Comparison of ENCODE assay signal across 20 cellular contexts in genomic region chr9:125699870-125700269, GRCh38. TPM values are rescaled to one million over a fixed set of nuclear protein-coding genes. Genes with fewer than 3 reads are reported as not detected.
DNase-seq lines count a peak whose midpoint lies in the region; ATAC-seq and TF ChIP-seq lines count a peak whose summit lies in the region.
"Had no signal": no experiment of that assay in that cellular context is flagged by ENCODE, and none has a peak within 500 bp of the region (broad histone marks: within the 10 kb centered on the region; RNA-seq: fewer than 3 reads in every experiment).

No MANE protein-coding gene starts in this region.

- H3K27ac ChIP-seq in HUES64 (ENCODE audit: low read depth, low read length): peak overlapping the region; percentile 9; the same call in 1 of the 2 replicates
- H3K27ac ChIP-seq: 22Rv1; A549; BLaER1 treated with 17β-estradiol and CSF1 and Interleukin-3, amounts not matched to agents 10 nM and 100 nM had no signal

- H3K36me3 ChIP-seq in HUES64 (ENCODE audit: insufficient read depth, low read length): no peaks in the 10 kb centered on the region

- peak overlapping the region; percentile 37 for H3K27ac Mint-ChIP-seq in activated B cell treated with CpG ODN at 0.5 μM for 24 hours
- H3K27ac Mint-ChIP-seq in stimulated activated memory B cell treated with anti-CD40 and anti-IgM and Interleukin-4, amounts not matched to agents 10 μg/mL and 1 μg/mL and 100 μg/mL, for 72 hours: peak overlapping the region; percentile 71
- no peak overlapping the region for H3K27ac Mint-ChIP-seq in glutamatergic neuron (ENCODE audit: unreplicated experiment)
- H3K27ac Mint-ChIP-seq: B cell; CD8-positive, alpha-beta T cell had no signal

- H3K27me3 Mint-ChIP-seq in activated B cell treated with CpG ODN at 0.5 μM for 24 hours (no peaks in the 10 kb centered on the region), glutamatergic neuron (ENCODE audit: unreplicated experiment) (no peaks in the 10 kb centered on the region)
- no peaks in the 10 kb centered on the region for H3K27me3 Mint-ChIP-seq in stimulated activated memory B cell treated with anti-CD40 and anti-IgM and Interleukin-4, amounts not matched to agents 10 μg/mL and 1 μg/mL and 100 μg/mL, for 72 hours
- H3K27me3 Mint-ChIP-seq: B cell had no signal

- H3K4me3 Mint-ChIP-seq in activated B cell treated with CpG ODN at 0.5 μM for 24 hours: no peak overlapping the region
- no peak overlapping the region for H3K4me3 Mint-ChIP-seq in stimulated activated memory B cell treated with anti-CD40 and anti-IgM and Interleukin-4, amounts not matched to agents 10 μg/mL and 1 μg/mL and 100 μg/mL, for 72 hours
- H3K4me3 Mint-ChIP-seq in glutamatergic neuron (ENCODE audit: unreplicated experiment): no peak overlapping the region
- H3K4me3 Mint-ChIP-seq: B cell; CD8-positive, alpha-beta T cell had no signal

- peaks cover 67% of the 10 kb centered on the region for H3K4me1 Mint-ChIP-seq in activated B cell treated with CpG ODN at 0.5 μM for 24 hours
- peaks cover 73% of the 10 kb centered on the region for H3K4me1 Mint-ChIP-seq in stimulated activated memory B cell treated with anti-CD40 and anti-IgM and Interleukin-4, amounts not matched to agents 10 μg/mL and 1 μg/mL and 100 μg/mL, for 72 hours
- H3K4me1 Mint-ChIP-seq in glutamatergic neuron (ENCODE audit: low read depth, unreplicated experiment): peaks cover 9% of the 10 kb centered on the region

- H3K9me3 Mint-ChIP-seq in activated B cell treated with CpG ODN at 0.5 μM for 24 hours (no peaks in the 10 kb centered on the region), glutamatergic neuron (ENCODE audit: unreplicated experiment) (no peaks in the 10 kb centered on the region)
- no peaks in the 10 kb centered on the region for H3K9me3 Mint-ChIP-seq in stimulated activated memory B cell treated with anti-CD40 and anti-IgM and Interleukin-4, amounts not matched to agents 10 μg/mL and 1 μg/mL and 100 μg/mL, for 72 hours
- H3K9me3 Mint-ChIP-seq: CD8-positive, alpha-beta T cell had no signal

- ATAC-seq in activated B cell treated with CpG ODN at 0.5 μM for 24 hours (ENCODE audit: low read depth): no peak
- ATAC-seq in stimulated activated memory B cell treated with anti-CD40 and anti-IgM and Interleukin-4, amounts not matched to agents 10 μg/mL and 1 μg/mL and 100 μg/mL, for 72 hours: no peak
- ATAC-seq: A549; CD8-positive, alpha-beta T cell had no signal

- peaks cover 33% of the 10 kb centered on the region for H3K4me1 ChIP-seq in HUES64 (ENCODE audit: insufficient read depth, low read length)

- H3K36me3 Mint-ChIP-seq in activated B cell treated with CpG ODN at 0.5 μM for 24 hours (ENCODE audit: low read depth): peaks cover 16% of the 10 kb centered on the region
- H3K36me3 Mint-ChIP-seq in stimulated activated memory B cell treated with anti-CD40 and anti-IgM and Interleukin-4, amounts not matched to agents 10 μg/mL and 1 μg/mL and 100 μg/mL, for 72 hours: peaks cover 36% of the 10 kb centered on the region
- H3K36me3 Mint-ChIP-seq in glutamatergic neuron (ENCODE audit: unreplicated experiment): no peaks in the 10 kb centered on the region

- intact Hi-C loops in activated B cell treated with CpG ODN at 0.5 μM for 24 hours (cut with micrococcal nuclease): loop anchor here (1.0 to 5.0 kb wide), 3 partner anchors 50 to 122 kb away; no protein-coding TSS in a partner anchor

- WGBS in HUES64: 89% methylated on average over 3 of the region's 3 CpGs

- no peaks in the 10 kb centered on the region for H3K27me3 ChIP-seq in HUES64 (ENCODE audit: insufficient read depth, low read length)
- H3K27me3 ChIP-seq: BLaER1 treated with 17β-estradiol and CSF1 and Interleukin-3, amounts not matched to agents 10 nM and 100 nM had no signal

- no peaks in the 10 kb centered on the region for H3K9me3 ChIP-seq in HUES64 (ENCODE audit: insufficient read depth, low read depth, low read length)
- H3K9me3 ChIP-seq: A549; BLaER1 treated with 17β-estradiol and CSF1 and Interleukin-3, amounts not matched to agents 10 nM and 100 nM had no signal

- H3K4me3 ChIP-seq in HUES64 (ENCODE audit: low read length): no peak overlapping the region
- H3K4me3 ChIP-seq: A549; BLaER1 treated with 17β-estradiol and CSF1 and Interleukin-3, amounts not matched to agents 10 nM and 100 nM had no signal

- POLR2A ChIA-PET in activated B cell treated with CpG ODN at 0.5 μM for 24 hours (lab: Charles Lee): interaction anchor here (1.3 kb wide), 1 partner anchor 50 kb away, joined by 4 read pairs; no protein-coding TSS in a partner anchor

- CTCF ChIA-PET in activated B cell treated with CpG ODN at 0.5 μM for 24 hours (lab: Charles Lee): interaction anchor here (1.8 kb wide), 1 partner anchor 142 kb away, joined by 8 read pairs; no protein-coding TSS in a partner anchor

- DNase-seq in NCI-H524 (lab: John Stamatoyannopoulos, UW) (peak; percentile 25 to 27), NCI-H524 treated with DMSO at 0.1 percent for 48 hours (lab: John Stamatoyannopoulos, UW) (no peak), activated B cell treated with CpG ODN at 0.5 μM for 24 hours (no peak), glutamatergic neuron (no peak), NCI-H1694 treated with DMSO at 0.1 percent for 48 hours (lab: John Stamatoyannopoulos, UW) (no peak)
- no peak for DNase-seq in activated CD4-positive, alpha-beta T cell treated with anti-CD3 and anti-CD28 coated beads for 4 hours
- DNase-seq: CD8-positive, alpha-beta T cell; DMS 273 treated with DMSO at 0.1 percent for 48 hours; DMS53; DND-41; EL; GOT3; HCEC 1CT; KG1 had no signal

- no peak overlapping the region for H3K9ac ChIP-seq in HUES64 (ENCODE audit: low read depth, low read length)
- H3K9ac ChIP-seq: BLaER1 treated with 17β-estradiol and CSF1 and Interleukin-3, amounts not matched to agents 10 nM and 100 nM had no signal

- TF ChIP-seq CTCF in activated B cell treated with CpG ODN at 0.5 μM for 24 hours (IDR thresholded peaks at IDR 0.05) (no peak), glutamatergic neuron (IDR thresholded peaks at IDR 0.05; ENCODE audit: partially characterized antibody, unreplicated experiment) (no peak)

RNA-seq across cellular contexts. Expression of gene MAPKAP1, which starts 7.1 kb away (rescaled TPM):
- 69.4 TPM for polyA plus RNA-seq in HUES64 (2013, experiment 1 of 2)
- polyA plus RNA-seq in HUES64 (2013, experiment 2 of 2): 69.2 TPM
- total RNA-seq in activated B cell treated with CpG ODN at 0.5 μM for 24 hours (80.2 and 84.9 TPM in 2 replicates), glutamatergic neuron (ENCODE audit: unreplicated experiment) (59.6 TPM)

RNA-seq across cellular contexts. Expression of gene PBX3, which starts 47.3 kb away (rescaled TPM):
- 36.3 TPM for polyA plus RNA-seq in HUES64 (2013, experiment 1 of 2)
- polyA plus RNA-seq in HUES64 (2013, experiment 2 of 2): 42.3 TPM
- total RNA-seq in activated B cell treated with CpG ODN at 0.5 μM for 24 hours (23.8 and 37.2 TPM in 2 replicates), glutamatergic neuron (ENCODE audit: unreplicated experiment) (51.2 TPM)

Comparison
In these comparisons a context has a peak if more than half of its experiments do, and no peak if none do; other contexts are left out.
1. DNase-seq: peak in NCI-H524 (2 of 2); none in NCI-H524 treated with DMSO at 0.1 percent for 48 hours (single experiment), activated B cell treated with CpG ODN at 0.5 μM for 24 hours (single experiment), glutamatergic neuron (single experiment), NCI-H1694 treated with DMSO at 0.1 percent for 48 hours (single experiment) and activated CD4-positive, alpha-beta T cell treated with anti-CD3 and anti-CD28 coated beads for 4 hours (0 of 2).